In genomic region chr4:153645183-153645582, GRCh38 we compare ENCODE assay signal across 10 cellular contexts. TPM values are rescaled to one million over a fixed set of nuclear protein-coding genes. Genes with fewer than 3 reads are reported as not detected.
DNase-seq lines count a peak whose midpoint lies in the region; ATAC-seq and TF ChIP-seq lines count a peak whose summit lies in the region.
"Had no signal": no experiment of that assay in that cellular context is flagged by ENCODE, and none has a peak within 500 bp of the region (broad histone marks: within the 10 kb centered on the region; RNA-seq: fewer than 3 reads in every experiment).

No MANE protein-coding gene starts in this region.

- H3K9me3 ChIP-seq in PC-3 (ENCODE audit: low read length) = no peaks in the 10 kb centered on the region
- H3K9me3 ChIP-seq: right lobe of liver had no signal

- BruUV-seq in PC-3 (replicated peaks; lab: Mats Ljungman, UMichigan) = no TSS peak

- no peaks in the 10 kb centered on the region for H3K27me3 Mint-ChIP-seq in natural killer cell (ENCODE audit: low read depth in 2 of 2)

- CTCF ChIA-PET in PC-3 (lab: Charles Lee) = interaction anchor here (0.9 kb wide), 1 partner anchor 105 kb away, joined by 4 read pairs; no protein-coding TSS in a partner anchor

- H3K9me2 ChIP-seq in PC-3 (replicated peaks; ENCODE audit: low read length) = no peaks in the 10 kb centered on the region

- peak; percentile 52; the same call in 1 of the 2 replicates for TF ChIP-seq CTCF in GM12875 (IDR thresholded peaks at IDR 0.05; ENCODE audit: borderline replicate concordance, insufficient read depth, low read depth, low read length)
- peak; percentile 52 for TF ChIP-seq CTCF in PC-3 (conservative IDR thresholded peaks at IDR 0.05; ENCODE audit: low read depth, low read length)
- TF ChIP-seq CTCF in epithelial cell of proximal tubule (conservative IDR thresholded peaks at IDR 0.05; ENCODE audit: low read depth, low read length) = peak; percentile 41
- no peak for TF ChIP-seq CTCF in natural killer cell (IDR thresholded peaks at IDR 0.05)

- no peak overlapping the region for H3K4me2 ChIP-seq in PC-3 (ENCODE audit: low read length)

- no peaks in the 10 kb centered on the region for H3K36me3 Mint-ChIP-seq in natural killer cell

- ATAC-seq in PC-3 (no peak), HG03108 (IDR thresholded peaks at IDR 0.05; ENCODE audit: unreplicated experiment) (no peak), HG02642 (IDR thresholded peaks at IDR 0.05; ENCODE audit: poor library complexity, unreplicated experiment) (no peak), natural killer cell (no peak)
- ATAC-seq: right lobe of liver had no signal

- no peaks in the 10 kb centered on the region for H3K27me3 ChIP-seq in PC-3 (ENCODE audit: low read length)
- H3K27me3 ChIP-seq: right lobe of liver had no signal

- H4K20me1 ChIP-seq in PC-3 (ENCODE audit: low read length) = no peaks in the 10 kb centered on the region

- H3K4me3 ChIP-seq in GM12875 (ENCODE audit: low read depth, low read length) (no peak overlapping the region), PC-3 (ENCODE audit: low read length) (no peak overlapping the region), epithelial cell of proximal tubule (ENCODE audit: low read depth, low read length) (no peak overlapping the region)
- H3K4me3 ChIP-seq: right lobe of liver had no signal

- peaks cover 6% of the 10 kb centered on the region in 2 donors for H3K4me1 Mint-ChIP-seq in natural killer cell

- no peaks in the 10 kb centered on the region for H3K36me3 ChIP-seq in PC-3 (ENCODE audit: low read depth, low read length)
- H3K36me3 ChIP-seq: right lobe of liver had no signal

- POLR2A ChIA-PET in PC-3 (lab: Charles Lee; ENCODE audit: unreplicated experiment) = no interaction called here

- no peak overlapping the region for H2AFZ ChIP-seq in PC-3 (ENCODE audit: low read length)

- H3K4me3 Mint-ChIP-seq in natural killer cell = no peak overlapping the region

- H3K9me3 Mint-ChIP-seq in natural killer cell = no peaks in the 10 kb centered on the region

- DNase-seq in CMK (ENCODE audit: low read depth) (peak; percentile 38), PC-3 (no peak), epithelial cell of proximal tubule (ENCODE audit: low read depth) (no peak), natural killer cell (no peak), COLO829 (ENCODE audit: low spot score) (no peak)
- DNase-seq: GDM1, right lobe of liver had no signal

- H3F3A ChIP-seq in PC-3 (ENCODE audit: low read length, unreplicated experiment) = no peaks in the 10 kb centered on the region

- no peaks in the 10 kb centered on the region for H3K4me1 ChIP-seq in PC-3 (ENCODE audit: insufficient read depth, low read length)
- H3K4me1 ChIP-seq: right lobe of liver had no signal

- intact Hi-C loops in PC-3 (cut with micrococcal nuclease) = no loop called here
- intact Hi-C loops in natural killer cell (cut with micrococcal nuclease) = no loop called here

- H3K27ac Mint-ChIP-seq in natural killer cell = no peak overlapping the region

- no peak overlapping the region for H3K27ac ChIP-seq in PC-3 (ENCODE audit: low read length)
- H3K27ac ChIP-seq: right lobe of liver had no signal

- no peaks in the 10 kb centered on the region for H3K79me2 ChIP-seq in PC-3 (ENCODE audit: low read length)

- no peak overlapping the region for H3K9ac ChIP-seq in PC-3 (ENCODE audit: low read length)

RNA-seq across cellular contexts. Expression of gene TLR2, which starts 38.9 kb away (rescaled TPM):
- total RNA-seq in PC-3 (2014; rRNA removed) = 7.1 and 8.7 TPM in 2 replicates
- 13.8 and 14.8 TPM in 2 replicates for total RNA-seq in epithelial cell of proximal tubule
- total RNA-seq in natural killer cell = 10 to 100 TPM in 1 of 3 donors, 1 to 10 TPM in 2; 2.7 to 20.4 (median 6.3) TPM
